21 cellular contexts compared by ENCODE assay signal in the genomic region with DNA sequence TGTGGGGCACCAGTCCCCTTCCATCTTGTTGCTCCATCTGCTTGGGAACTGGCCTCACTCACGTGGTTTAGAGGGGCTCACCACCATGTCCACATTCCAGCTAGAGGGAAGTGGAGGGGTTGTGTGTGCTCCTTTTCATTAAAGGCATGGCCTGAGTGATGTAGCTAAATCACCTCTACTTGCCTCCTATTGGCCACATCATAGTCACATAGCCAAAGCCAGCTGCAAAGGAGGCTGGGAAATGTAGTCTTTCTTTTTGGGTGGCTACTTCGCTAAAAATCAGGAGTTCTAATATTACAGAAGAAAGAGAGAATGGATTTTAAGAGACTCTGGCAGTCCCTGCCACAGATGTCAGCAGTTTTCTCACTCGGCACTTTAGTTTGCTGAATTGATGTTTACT.
"Had no signal": no experiment of that assay in that cellular context is flagged by ENCODE, and none has a peak within 500 bp of the region (broad histone marks: within the 10 kb centered on the region; RNA-seq: fewer than 3 reads in every experiment).

No MANE protein-coding gene starts in this region.

- H3K27ac ChIP-seq: ascending aorta, breast epithelium, epithelial cell of prostate, left lung, ovary, sigmoid colon, stomach, thoracic aorta had no signal

- ATAC-seq: activated CD8-positive, alpha-beta memory T cell treated with anti-CD3 and anti-CD28 coated beads, Interleukin-2, amount 10 ng/mL, durations not matched to agents 7 days and 5 days; effector memory CD8-positive, alpha-beta T cell; left lung had no signal

- H3K4me1 ChIP-seq: ascending aorta, breast epithelium, left lung, sigmoid colon, stomach had no signal

- DNase-seq: activated CD4-positive, alpha-beta T cell treated with anti-CD3 and anti-CD28 coated beads, Interleukin-2, amount 50 U/mL, for 4 hours; activated CD4-positive, CD25-positive, alpha-beta regulatory T cell treated with anti-CD3 and anti-CD28 coated beads, Interleukin-2, amount 50 U/mL, for 72 hours; activated CD8-positive, alpha-beta memory T cell treated with anti-CD3 and anti-CD28 coated beads, Interleukin-2, amount 10 ng/mL, durations not matched to agents 7 days and 5 days; activated naive CD4-positive, alpha-beta T cell treated with anti-CD3 and anti-CD28 coated beads, Interleukin-2, amount 10 ng/mL, durations not matched to agents 7 days and 5 days; activated T-cell treated with anti-CD3 and anti-CD28 coated beads, Interleukin-2, amount 50 U/mL, for 24 hours; dermis blood vessel endothelial cell; effector memory CD8-positive, alpha-beta T cell; foreskin melanocyte; left lung; mammary epithelial cell; ovary; sigmoid colon; stimulated activated CD4-positive, alpha-beta T cell treated with anti-CD3 and anti-CD28 coated beads, Interleukin-1b, Interleukin-23, amount 100 ng/mL, for 48 hours; stomach; T-helper 1 cell; T1000 had no signal

- H3K36me3 Mint-ChIP-seq: activated CD8-positive, alpha-beta memory T cell treated with anti-CD3 and anti-CD28 coated beads, Interleukin-2, amount 10 ng/mL, durations not matched to agents 7 days and 5 days; activated naive CD4-positive, alpha-beta T cell treated with anti-CD3 and anti-CD28 coated beads, Interleukin-2, amount 10 ng/mL, durations not matched to agents 7 days and 5 days had no signal

- H3K27ac Mint-ChIP-seq: activated CD8-positive, alpha-beta memory T cell treated with anti-CD3 and anti-CD28 coated beads, Interleukin-2, amount 10 ng/mL, durations not matched to agents 7 days and 5 days; activated naive CD4-positive, alpha-beta T cell treated with anti-CD3 and anti-CD28 coated beads, Interleukin-2, amount 10 ng/mL, durations not matched to agents 7 days and 5 days; activated T-cell treated with anti-CD3 and anti-CD28 coated beads, Interleukin-2, amount 50 U/mL, for 24 hours; effector memory CD8-positive, alpha-beta T cell had no signal

- H3K27me3 ChIP-seq: ascending aorta, breast epithelium, left lung, ovary, sigmoid colon had no signal

- H3K9me3 ChIP-seq: ascending aorta, left lung, ovary, thoracic aorta had no signal

- H3K4me1 Mint-ChIP-seq: activated CD8-positive, alpha-beta memory T cell treated with anti-CD3 and anti-CD28 coated beads, Interleukin-2, amount 10 ng/mL, durations not matched to agents 7 days and 5 days; activated naive CD4-positive, alpha-beta T cell treated with anti-CD3 and anti-CD28 coated beads, Interleukin-2, amount 10 ng/mL, durations not matched to agents 7 days and 5 days had no signal

- H3K9me3 Mint-ChIP-seq: activated naive CD4-positive, alpha-beta T cell treated with anti-CD3 and anti-CD28 coated beads, Interleukin-2, amount 10 ng/mL, durations not matched to agents 7 days and 5 days; activated T-cell treated with anti-CD3 and anti-CD28 coated beads, Interleukin-2, amount 50 U/mL, for 24 hours; effector memory CD8-positive, alpha-beta T cell had no signal

- H3K4me3 ChIP-seq: ascending aorta, breast epithelium, left lung, ovary, sigmoid colon, stomach, thoracic aorta had no signal

- H3K36me3 ChIP-seq: ascending aorta, breast epithelium, left lung, ovary, sigmoid colon, stomach, thoracic aorta had no signal

- H3K4me3 Mint-ChIP-seq: activated CD8-positive, alpha-beta memory T cell treated with anti-CD3 and anti-CD28 coated beads, Interleukin-2, amount 10 ng/mL, durations not matched to agents 7 days and 5 days; activated naive CD4-positive, alpha-beta T cell treated with anti-CD3 and anti-CD28 coated beads, Interleukin-2, amount 10 ng/mL, durations not matched to agents 7 days and 5 days; activated T-cell treated with anti-CD3 and anti-CD28 coated beads, Interleukin-2, amount 50 U/mL, for 24 hours; effector memory CD8-positive, alpha-beta T cell had no signal

- FAIRE-seq: keratinocyte had no signal

- H3K27me3 Mint-ChIP-seq: activated CD8-positive, alpha-beta memory T cell treated with anti-CD3 and anti-CD28 coated beads, Interleukin-2, amount 10 ng/mL, durations not matched to agents 7 days and 5 days; activated T-cell treated with anti-CD3 and anti-CD28 coated beads, Interleukin-2, amount 50 U/mL, for 24 hours had no signal
